ENCODE assay signal across 1 cellular context in genomic region chr7:64562621-64563275, GRCh38.
A peak's percentile ranks its signal among the peaks of the same experiment; 100 is the strongest.
TF ChIP-seq lines count a peak whose summit lies in the region.

Gene ZNF680, minus strand, starts transcription at chr7:64563071. Its CDS starts 117 bp downstream, at chr7:64562954.

TF ChIP-seq in HEK293, 187 proteins besides CTCF, POLR2A, EP300 and RAD21 (continued from another document):
- TF ChIP-seq PRDM10 (tag by site-specific recombination; IDR thresholded peaks at IDR 0.05) (no peak), ZNF354C (tag by site-specific recombination; IDR thresholded peaks at IDR 0.05; ENCODE audit: borderline replicate concordance, low read depth) (no peak), ZBTB49 (tag by site-specific recombination; IDR thresholded peaks at IDR 0.05; ENCODE audit: low read depth) (no peak), ZBTB20 (tag by site-specific recombination; IDR thresholded peaks at IDR 0.05) (peak; percentile 74), FEZF1 (tag by site-specific recombination; IDR thresholded peaks at IDR 0.05) (no peak), SALL2 (tag by site-specific recombination; IDR thresholded peaks at IDR 0.05; ENCODE audit: borderline replicate concordance) (no peak), ZNF214 (tag by site-specific recombination; IDR thresholded peaks at IDR 0.05; ENCODE audit: borderline replicate concordance) (no peak), ZNF600 (tag by site-specific recombination; IDR thresholded peaks at IDR 0.05) (no peak), ZNF76 (tag by site-specific recombination; IDR thresholded peaks at IDR 0.05; ENCODE audit: borderline replicate concordance, low read depth) (no peak), BCL6B (tag by site-specific recombination; IDR thresholded peaks at IDR 0.05) (no peak), YY1 (tag by site-specific recombination; IDR thresholded peaks at IDR 0.05) (peak; percentile 62; the same call in 1 of the 2 replicates), ZEB2 (tag by site-specific recombination; IDR thresholded peaks at IDR 0.05) (no peak), ZNF280C (tag by site-specific recombination; IDR thresholded peaks at IDR 0.05) (no peak), ZSCAN16 (tag by site-specific recombination; IDR thresholded peaks at IDR 0.05) (no peak)
